1 cellular context compared by ENCODE assay signal in genomic region chr1:193181985-193182384, GRCh38.
TF ChIP-seq lines count a peak whose summit lies in the region.

No MANE protein-coding gene starts in this region.

TF ChIP-seq in HEK293T, 16 proteins besides CTCF, POLR2A, EP300 and RAD21:
- TF ChIP-seq FOXK2 (IDR thresholded peaks at IDR 0.05) (no peak), HDGF (IDR thresholded peaks at IDR 0.05; ENCODE audit: borderline replicate concordance) (no peak), ZNF384 (IDR thresholded peaks at IDR 0.05) (no peak), SUZ12 (IDR thresholded peaks at IDR 0.05) (no peak), ARNT (IDR thresholded peaks at IDR 0.05) (no peak), L3MBTL2 (conservative IDR thresholded peaks at IDR 0.05) (no peak), SP1 (IDR thresholded peaks at IDR 0.05) (no peak), CTBP1 (IDR thresholded peaks at IDR 0.05; ENCODE audit: borderline replicate concordance) (no peak), NFRKB (IDR thresholded peaks at IDR 0.05) (no peak), LEF1 (IDR thresholded peaks at IDR 0.05; ENCODE audit: borderline replicate concordance) (no peak)
